12 cellular contexts compared by ENCODE assay signal in the genomic region with DNA sequence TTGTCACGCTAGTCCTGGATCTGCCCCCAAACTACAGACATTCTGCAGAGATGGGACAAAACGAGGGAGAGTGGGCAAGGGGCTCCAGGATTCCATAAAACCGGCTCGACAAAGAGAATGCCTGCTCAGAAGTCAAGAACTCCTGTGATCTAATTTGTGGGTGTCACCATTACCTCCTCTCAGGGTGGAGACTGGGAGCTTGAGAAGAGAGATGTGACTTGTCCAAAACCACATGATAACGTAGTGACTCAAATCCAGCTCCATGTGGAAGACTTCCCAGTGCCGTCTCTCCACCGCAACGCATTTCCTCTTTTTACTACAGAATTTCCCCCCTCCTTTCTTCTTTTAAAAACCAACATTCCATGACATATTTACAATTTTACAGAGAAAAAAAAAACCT. TPM values are rescaled to one million over a fixed set of nuclear protein-coding genes. Genes with fewer than 3 reads are reported as not detected.
DNase-seq lines count a peak whose midpoint lies in the region; ATAC-seq and TF ChIP-seq lines count a peak whose summit lies in the region.
"Had no signal": no experiment of that assay in that cellular context is flagged by ENCODE, and none has a peak within 500 bp of the region (broad histone marks: within the 10 kb centered on the region; RNA-seq: fewer than 3 reads in every experiment).

No MANE protein-coding gene starts in this region.

- ATAC-seq in heart left ventricle, result peak in 3 of 4 donors; percentile 60 to 71 (median 62)
- ATAC-seq in HG03342 (IDR thresholded peaks at IDR 0.05; ENCODE audit: unreplicated experiment), result no peak

- WGBS in heart left ventricle, 4 donors, result 65 to 86% (median 74%) methylated on average over 8 of the region's 8 CpGs

- peaks cover 59% of the 10 kb centered on the region for H3K4me1 Mint-ChIP-seq in activated CD4-positive, alpha-beta memory T cell treated with anti-CD3 and anti-CD28 coated beads, Interleukin-2, amount 10 ng/mL, durations not matched to agents 7 days and 5 days

- H3K4me1 ChIP-seq in heart left ventricle, result peaks cover 0 to 83% (median 35%) of the 10 kb centered on the region in 12 donors
- H3K4me1 ChIP-seq in vagina, result peaks cover 61% of the 10 kb centered on the region
- H3K4me1 ChIP-seq: pancreas had no signal

- H3K36me3 Mint-ChIP-seq in activated CD4-positive, alpha-beta memory T cell treated with anti-CD3 and anti-CD28 coated beads, Interleukin-2, amount 10 ng/mL, durations not matched to agents 7 days and 5 days (ENCODE audit: low read depth), result peaks cover 24% of the 10 kb centered on the region

- H3K9me3 ChIP-seq in heart left ventricle (no peaks in the 10 kb centered on the region), vagina (no peaks in the 10 kb centered on the region)
- H3K9me3 ChIP-seq: pancreas had no signal

- H3K27me3 ChIP-seq in heart left ventricle (no peaks in the 10 kb centered on the region), vagina (no peaks in the 10 kb centered on the region), dorsolateral prefrontal cortex (no peaks in the 10 kb centered on the region)
- H3K27me3 ChIP-seq: pancreas had no signal

- H3K27ac ChIP-seq in heart left ventricle, result peak overlapping the region in 9 of 12 donors; percentile 15 to 56 (median 48)
- peak overlapping the region; percentile 80 for H3K27ac ChIP-seq in vagina
- H3K27ac ChIP-seq in dorsolateral prefrontal cortex, result no peak overlapping the region
- H3K27ac ChIP-seq: epithelial cell of prostate, pancreas had no signal

- peak; percentile 29 for DNase-seq in stimulated activated CD4-positive, alpha-beta T cell treated with anti-CD3 and anti-CD28 coated beads, Interleukin-4, amount 100 ng/mL, for 24 hours
- no peak for DNase-seq in stimulated activated CD4-positive, alpha-beta T cell treated with anti-CD3 and anti-CD28 coated beads, Interleukin-1b, Interleukin-23, amount 100 ng/mL, for 48 hours
- no peak for DNase-seq in activated CD4-positive, alpha-beta memory T cell treated with anti-CD3 and anti-CD28 coated beads, Interleukin-2, amount 10 ng/mL, durations not matched to agents 7 days and 5 days
- DNase-seq in heart left ventricle (no peak), vagina (ENCODE audit: extremely low spot score in 2 of 2) (no peak), SHP77 (lab: John Stamatoyannopoulos, UW) (no peak), dorsolateral prefrontal cortex (no peak)
- DNase-seq: activated CD4-positive, alpha-beta T cell treated with anti-CD3 and anti-CD28 coated beads for 4 hours; NCI-H526 treated with DMSO at 0.1 percent for 48 hours; pancreas had no signal

- TF ChIP-seq POLR2A in heart left ventricle (IDR thresholded peaks at IDR 0.05) (no peak), vagina (IDR thresholded peaks at IDR 0.05) (peak in 1 of 2 donors; percentile 6)

- intact Hi-C loops in heart left ventricle (cut with DNase I) (loop anchor here in 1 of 10 donors (5.0 kb wide), 1 partner anchor 45 kb away; the partner anchor contains the start of gene TRERF1), vagina (cut with DNase I) (no loop called here), dorsolateral prefrontal cortex (cut with DNase I) (no loop called here)

- TF ChIP-seq CTCF in heart left ventricle (IDR thresholded peaks at IDR 0.05) (no peak), vagina (IDR thresholded peaks at IDR 0.05) (no peak), dorsolateral prefrontal cortex (IDR thresholded peaks at IDR 0.05 in 54 of 56, conservative IDR thresholded peaks at IDR 0.05 in 2 of 56; ENCODE audit: low read depth in 1 of 56, partially characterized antibody in 56 of 56) (no peak)

- CTCF ChIA-PET in activated CD4-positive, alpha-beta memory T cell treated with anti-CD3 and anti-CD28 coated beads, Interleukin-2, amount 10 ng/mL, durations not matched to agents 7 days and 5 days (lab: Charles Lee), result interaction anchor here (1.0 to 7.5 kb wide), 3 partner anchors 18 to 140 kb away, joined by 3 to 65 read pairs (median 4); no protein-coding TSS in a partner anchor

- no peak overlapping the region for H3K4me3 Mint-ChIP-seq in activated CD4-positive, alpha-beta memory T cell treated with anti-CD3 and anti-CD28 coated beads, Interleukin-2, amount 10 ng/mL, durations not matched to agents 7 days and 5 days

- H3K27me3 Mint-ChIP-seq in activated CD4-positive, alpha-beta memory T cell treated with anti-CD3 and anti-CD28 coated beads, Interleukin-2, amount 10 ng/mL, durations not matched to agents 7 days and 5 days, result no peaks in the 10 kb centered on the region

- H3K4me3 ChIP-seq in heart left ventricle (peak overlapping the region in 2 of 12 donors; percentile 4 to 11), vagina (peak overlapping the region in 1 of 2 donors; percentile 22), dorsolateral prefrontal cortex (no peak overlapping the region)
- H3K4me3 ChIP-seq: pancreas had no signal

- peak overlapping the region; percentile 44 for H3K27ac Mint-ChIP-seq in activated CD4-positive, alpha-beta memory T cell treated with anti-CD3 and anti-CD28 coated beads, Interleukin-2, amount 10 ng/mL, durations not matched to agents 7 days and 5 days

- POLR2A ChIA-PET in activated CD4-positive, alpha-beta memory T cell treated with anti-CD3 and anti-CD28 coated beads, Interleukin-2, amount 10 ng/mL, durations not matched to agents 7 days and 5 days (lab: Charles Lee), result interaction anchor here (2.0 kb wide), 1 partner anchor 17 kb away, joined by 6 read pairs; no protein-coding TSS in a partner anchor

- no peaks in the 10 kb centered on the region for H3K36me3 ChIP-seq in heart left ventricle
- no peaks in the 10 kb centered on the region for H3K36me3 ChIP-seq in vagina
- H3K36me3 ChIP-seq: pancreas had no signal

- no peaks in the 10 kb centered on the region for H3K9me3 Mint-ChIP-seq in activated CD4-positive, alpha-beta memory T cell treated with anti-CD3 and anti-CD28 coated beads, Interleukin-2, amount 10 ng/mL, durations not matched to agents 7 days and 5 days

RNA-seq across cellular contexts. Expression of gene TRERF1, which starts 44.3 kb away (rescaled TPM):
- 10 to 100 TPM; 17.4 to 18.2 TPM for total RNA-seq in activated CD4-positive, alpha-beta memory T cell treated with anti-CD3 and anti-CD28 coated beads, Interleukin-2, amount 10 ng/mL, durations not matched to agents 7 days and 5 days
- total RNA-seq in heart left ventricle, result 1 to 10 TPM in 8 of 9 donors, under 1 TPM in 1; 0.53 to 4.5 (median 1.7) TPM
- 1 to 10 TPM; 1.0 to 1.2 TPM for polyA plus RNA-seq in heart left ventricle
- total RNA-seq in vagina, result 20.6 TPM
- 10 to 100 TPM in 105 of 120 experiments, 1 to 10 TPM in 15; 4.2 to 21.8 (median 13.7) TPM for total RNA-seq in dorsolateral prefrontal cortex

Comparison
In these comparisons a context has a peak if more than half of its experiments do, and no peak if none do; other contexts are left out.
1. H3K27ac ChIP-seq: peak in heart left ventricle (9 of 12) and vagina (single experiment); none in dorsolateral prefrontal cortex (0 of 59).